26 cellular contexts compared by ENCODE assay signal in genomic region chr22:19654338-19654922, GRCh38. TPM values are rescaled to one million over a fixed set of nuclear protein-coding genes. Genes with fewer than 3 reads are reported as not detected.
"Had no signal": no experiment of that assay in that cellular context is flagged by ENCODE, and none has a peak within 500 bp of the region (broad histone marks: within the 10 kb centered on the region; RNA-seq: fewer than 3 reads in every experiment).

No MANE protein-coding gene starts in this region.

- H3K9me3 Mint-ChIP-seq: neural progenitor cell, type B pancreatic cell had no signal

- H3K36me3 Mint-ChIP-seq: neural progenitor cell, type B pancreatic cell had no signal

- H3K27me3 ChIP-seq: neural progenitor cell, ovary, stomach, uterus had no signal

- H3K4me1 ChIP-seq: esophagus muscularis mucosa, gastrocnemius medialis, neural progenitor cell, stomach, uterus had no signal

- H3K9me3 ChIP-seq: ovary had no signal

- H3K4me3 ChIP-seq: dorsolateral prefrontal cortex, esophagus muscularis mucosa, gastrocnemius medialis, lung, neural progenitor cell, ovary, stomach, thoracic aorta, uterus had no signal

- DNase-seq: cortex of kidney; dorsolateral prefrontal cortex; effector CD8-positive, alpha-beta T cell; gastrocnemius medialis; kidney; left cardiac atrium; left ventricle myocardium superior; mesenchymal stem cell; midbrain; nucleus accumbens; ovary; right cardiac atrium; small intestine; stimulated activated CD4-positive, alpha-beta T cell treated with anti-CD3 and anti-CD28 coated beads, Interleukin-12 subunit alpha, Interleukin-12 subunit beta, amount 100 ng/mL, for 4 hours; stimulated activated naive CD4-positive, alpha-beta T cell; stomach; substantia nigra; uterus had no signal

- ATAC-seq: gastrocnemius medialis; left cardiac atrium; left ventricle myocardium superior; natural killer cell treated with Interleukin-12 subunit alpha and Interleukin-12 subunit beta and Interleukin-15 and Interleukin-18, amount 100 ng/mL, for 72 hours; right cardiac atrium had no signal

- H3K9ac ChIP-seq: neural progenitor cell had no signal

- H3K4me2 ChIP-seq: neural progenitor cell had no signal

- H3K4me1 Mint-ChIP-seq: neural progenitor cell had no signal

- H2AFZ ChIP-seq: neural progenitor cell had no signal

- FAIRE-seq: endometrium, small intestine had no signal

- H3K4me3 Mint-ChIP-seq: natural killer cell treated with Interleukin-12 subunit alpha and Interleukin-12 subunit beta and Interleukin-15 and Interleukin-18, amount 100 ng/mL, for 72 hours; neural progenitor cell; type B pancreatic cell had no signal

- H3K27ac Mint-ChIP-seq: natural killer cell treated with Interleukin-12 subunit alpha and Interleukin-12 subunit beta and Interleukin-15 and Interleukin-18, amount 100 ng/mL, for 72 hours; neural progenitor cell; progenitor cell of endocrine pancreas; type B pancreatic cell had no signal

- H3K36me3 ChIP-seq: esophagus muscularis mucosa, gastrocnemius medialis, neural progenitor cell, ovary, stomach, thoracic aorta, uterus had no signal

- H3K27ac ChIP-seq: dorsolateral prefrontal cortex, esophagus muscularis mucosa, gastrocnemius medialis, neural progenitor cell, ovary, stomach, thoracic aorta, uterus had no signal

RNA-seq across cellular contexts. Expression of gene SEPTIN5, which starts 59.9 kb away (rescaled TPM):
- total RNA-seq: natural killer cell treated with Interleukin-12 subunit alpha and Interleukin-12 subunit beta and Interleukin-15 and Interleukin-18, amount 100 ng/mL, for 72 hours had no signal
